1 cellular context compared by ENCODE assay signal in genomic region chr20:3165473-3166337, GRCh38.
TF ChIP-seq lines count a peak whose summit lies in the region.

No MANE protein-coding gene starts in this region.

TF ChIP-seq in H1, 55 proteins besides CTCF, POLR2A, EP300 and RAD21:
- no peak for TF ChIP-seq SRF (IDR thresholded peaks at IDR 0.05; ENCODE audit: low read depth, low read length)
- no peak for TF ChIP-seq KDM1A (IDR thresholded peaks at IDR 0.05; ENCODE audit: borderline replicate concordance, low read length)
- TF ChIP-seq KDM5A (IDR thresholded peaks at IDR 0.05; ENCODE audit: low read length) = no peak
- TF ChIP-seq HDAC6 (IDR thresholded peaks at IDR 0.05; ENCODE audit: low read depth, low read length) = no peak
- no peak for TF ChIP-seq TAF7 (optimal IDR thresholded peaks at IDR 0.05; ENCODE audit: borderline replicate concordance, low read depth, low read length)
- TF ChIP-seq RFX5 (IDR thresholded peaks at IDR 0.05; ENCODE audit: borderline replicate concordance, low read depth, low read length) = no peak
